1 cellular context compared by ENCODE assay signal in the genomic region with DNA sequence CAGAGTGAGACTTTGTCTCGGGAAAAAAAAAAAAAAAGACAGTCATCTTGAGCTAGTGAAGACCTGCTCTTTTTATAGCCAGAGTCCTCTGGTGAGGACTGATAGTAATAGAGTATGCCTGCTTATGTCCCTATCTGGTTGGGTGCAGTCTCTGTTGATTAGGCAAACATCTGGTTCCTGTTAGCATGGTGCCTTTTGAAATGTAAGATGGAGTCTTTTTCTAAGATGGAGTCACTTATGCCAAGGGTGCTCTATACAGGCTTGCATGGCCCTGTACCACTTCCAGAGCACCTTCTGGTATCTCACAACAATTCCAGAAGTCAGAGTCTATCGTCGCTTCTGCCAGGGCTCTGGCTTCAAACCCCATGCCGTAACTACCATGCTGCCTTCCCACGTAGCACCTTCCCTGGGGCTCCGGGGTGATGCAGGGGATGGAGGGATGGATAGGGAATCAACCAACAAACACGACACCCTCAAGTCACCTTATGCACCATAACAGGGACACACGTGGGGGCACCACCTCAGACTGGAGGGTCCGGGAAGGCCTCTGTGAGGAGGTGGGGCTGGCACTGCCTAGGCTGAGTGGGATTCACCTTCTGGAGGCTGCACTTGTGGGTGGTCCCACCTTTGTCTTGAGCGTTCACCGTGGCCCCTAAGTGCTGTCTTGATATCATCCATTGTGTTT.
TF ChIP-seq lines count a peak whose summit lies in the region.

No MANE protein-coding gene starts in this region.

TF ChIP-seq in K562, 482 proteins besides CTCF, POLR2A, EP300 and RAD21 (continued from another document and continues in another):
- TF ChIP-seq ZNF407 (IDR thresholded peaks at IDR 0.05; ENCODE audit: low read depth) (no peak), JUN (IDR thresholded peaks at IDR 0.05; ENCODE audit: borderline replicate concordance, low read depth, low read length) (no peak), JUN (CRISPR knock-in tag; IDR thresholded peaks at IDR 0.05; ENCODE audit: borderline replicate concordance) (no peak), KHSRP (IDR thresholded peaks at IDR 0.05) (no peak; the same call in 1 of the 2 replicates), CBX2 (IDR thresholded peaks at IDR 0.05; ENCODE audit: insufficient read depth, low read length, poor library complexity, severe bottlenecking) (no peak), MCM3 (IDR thresholded peaks at IDR 0.05) (no peak), EHMT2 (IDR thresholded peaks at IDR 0.05) (no peak), MCM5 (IDR thresholded peaks at IDR 0.05; ENCODE audit: low read depth) (no peak), ZC3H8 (IDR thresholded peaks at IDR 0.05) (no peak), ZNF76 (CRISPR knock-in tag; IDR thresholded peaks at IDR 0.05; ENCODE audit: borderline replicate concordance) (peak; percentile 96), ZNF263 (CRISPR knock-in tag; IDR thresholded peaks at IDR 0.05; ENCODE audit: borderline replicate concordance) (no peak; the same call in 1 of the 2 replicates), TAF15 (IDR thresholded peaks at IDR 0.05; ENCODE audit: low read depth, low read length) (no peak), MCM2 (IDR thresholded peaks at IDR 0.05; ENCODE audit: low read depth) (no peak), ID3 (CRISPR knock-in tag; IDR thresholded peaks at IDR 0.05) (peak; percentile 98), ID3 (tag; IDR thresholded peaks at IDR 0.05) (peak; percentile 100), TARDBP (IDR thresholded peaks at IDR 0.05) (no peak), KLF1 (tag; IDR thresholded peaks at IDR 0.05) (peak; percentile 90), SIN3A (IDR thresholded peaks at IDR 0.05; ENCODE audit: borderline replicate concordance in 2 of 2, control insufficient read depth in 1 of 2, low read depth in 2 of 2, low read length in 2 of 2) (no peak), ZZZ3 (IDR thresholded peaks at IDR 0.05) (no peak), MTF1 (CRISPR knock-in tag; IDR thresholded peaks at IDR 0.05; ENCODE audit: borderline replicate concordance) (peak; percentile 99), HSF4 (CRISPR knock-in tag; IDR thresholded peaks at IDR 0.05; ENCODE audit: borderline replicate concordance) (peak; percentile 100), RB1 (IDR thresholded peaks at IDR 0.05; ENCODE audit: low read depth) (no peak), HES1 (IDR thresholded peaks at IDR 0.05; ENCODE audit: low read depth) (no peak), BDP1 (IDR thresholded peaks at IDR 0.05; ENCODE audit: insufficient read depth, insufficient read length) (no peak), PRPF4 (IDR thresholded peaks at IDR 0.05; ENCODE audit: insufficient read depth, low read depth, low read length, poor library complexity, severe bottlenecking) (no peak), SPI1 (IDR thresholded peaks at IDR 0.05; ENCODE audit: borderline replicate concordance, low read depth, low read length) (no peak), ZNF431 (CRISPR knock-in tag; IDR thresholded peaks at IDR 0.05) (no peak), ZNF316 (IDR thresholded peaks at IDR 0.05) (0 out of 2 replicates have a peak, but pooled peaks have one; percentile 39), FOXJ2 (tag; IDR thresholded peaks at IDR 0.05) (no peak), NFXL1 (CRISPR knock-in tag; IDR thresholded peaks at IDR 0.05) (peak; percentile 97), PRMT5 (CRISPR knock-in tag; IDR thresholded peaks at IDR 0.05) (no peak), RCOR1 (IDR thresholded peaks at IDR 0.05; ENCODE audit: borderline replicate concordance in 1 of 2, low read depth in 2 of 2, low read length in 2 of 2) (no peak), ETV1 (tag; conservative IDR thresholded peaks at IDR 0.05; ENCODE audit: low read depth) (peak; percentile 95), L3MBTL2 (IDR thresholded peaks at IDR 0.05) (0 out of 2 replicates have a peak, but pooled peaks have one; percentile 7), CXXC5 (CRISPR knock-in tag; IDR thresholded peaks at IDR 0.05) (peak; percentile 98), POLR3A (IDR thresholded peaks at IDR 0.05; ENCODE audit: borderline replicate concordance, extremely low read depth, insufficient read depth, insufficient read length) (peak; percentile 7), MAFG (tag; conservative IDR thresholded peaks at IDR 0.05) (peak; percentile 91), ZNF12 (CRISPR knock-in tag; IDR thresholded peaks at IDR 0.05) (no peak), POLR2AphosphoS2 (IDR thresholded peaks at IDR 0.05; ENCODE audit: low read length) (no peak)
- TF ChIP-seq, protein P1, sequence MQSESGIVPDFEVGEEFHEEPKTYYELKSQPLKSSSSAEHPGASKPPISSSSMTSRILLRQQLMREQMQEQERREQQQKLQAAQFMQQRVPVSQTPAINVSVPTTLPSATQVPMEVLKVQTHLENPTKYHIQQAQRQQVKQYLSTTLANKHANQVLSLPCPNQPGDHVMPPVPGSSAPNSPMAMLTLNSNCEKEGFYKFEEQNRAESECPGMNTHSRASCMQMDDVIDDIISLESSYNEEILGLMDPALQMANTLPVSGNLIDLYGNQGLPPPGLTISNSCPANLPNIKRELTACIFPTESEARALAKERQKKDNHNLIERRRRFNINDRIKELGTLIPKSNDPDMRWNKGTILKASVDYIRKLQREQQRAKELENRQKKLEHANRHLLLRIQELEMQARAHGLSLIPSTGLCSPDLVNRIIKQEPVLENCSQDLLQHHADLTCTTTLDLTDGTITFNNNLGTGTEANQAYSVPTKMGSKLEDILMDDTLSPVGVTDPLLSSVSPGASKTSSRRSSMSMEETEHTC (IDR thresholded peaks at IDR 0.05): no peak
- TF ChIP-seq, protein P2, sequence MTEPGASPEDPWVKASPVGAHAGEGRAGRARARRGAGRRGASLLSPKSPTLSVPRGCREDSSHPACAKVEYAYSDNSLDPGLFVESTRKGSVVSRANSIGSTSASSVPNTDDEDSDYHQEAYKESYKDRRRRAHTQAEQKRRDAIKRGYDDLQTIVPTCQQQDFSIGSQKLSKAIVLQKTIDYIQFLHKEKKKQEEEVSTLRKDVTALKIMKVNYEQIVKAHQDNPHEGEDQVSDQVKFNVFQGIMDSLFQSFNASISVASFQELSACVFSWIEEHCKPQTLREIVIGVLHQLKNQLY (CRISPR knock-in tag; conservative IDR thresholded peaks at IDR 0.05): no peak
- TF ChIP-seq, protein P3, sequence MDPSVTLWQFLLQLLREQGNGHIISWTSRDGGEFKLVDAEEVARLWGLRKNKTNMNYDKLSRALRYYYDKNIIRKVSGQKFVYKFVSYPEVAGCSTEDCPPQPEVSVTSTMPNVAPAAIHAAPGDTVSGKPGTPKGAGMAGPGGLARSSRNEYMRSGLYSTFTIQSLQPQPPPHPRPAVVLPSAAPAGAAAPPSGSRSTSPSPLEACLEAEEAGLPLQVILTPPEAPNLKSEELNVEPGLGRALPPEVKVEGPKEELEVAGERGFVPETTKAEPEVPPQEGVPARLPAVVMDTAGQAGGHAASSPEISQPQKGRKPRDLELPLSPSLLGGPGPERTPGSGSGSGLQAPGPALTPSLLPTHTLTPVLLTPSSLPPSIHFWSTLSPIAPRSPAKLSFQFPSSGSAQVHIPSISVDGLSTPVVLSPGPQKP (CRISPR knock-in tag; IDR thresholded peaks at IDR 0.05): no peak
- TF ChIP-seq, protein P4, sequence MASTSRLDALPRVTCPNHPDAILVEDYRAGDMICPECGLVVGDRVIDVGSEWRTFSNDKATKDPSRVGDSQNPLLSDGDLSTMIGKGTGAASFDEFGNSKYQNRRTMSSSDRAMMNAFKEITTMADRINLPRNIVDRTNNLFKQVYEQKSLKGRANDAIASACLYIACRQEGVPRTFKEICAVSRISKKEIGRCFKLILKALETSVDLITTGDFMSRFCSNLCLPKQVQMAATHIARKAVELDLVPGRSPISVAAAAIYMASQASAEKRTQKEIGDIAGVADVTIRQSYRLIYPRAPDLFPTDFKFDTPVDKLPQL (IDR thresholded peaks at IDR 0.05; ENCODE audit: extremely low read depth, insufficient read length): no peak
- TF ChIP-seq, protein P5, sequence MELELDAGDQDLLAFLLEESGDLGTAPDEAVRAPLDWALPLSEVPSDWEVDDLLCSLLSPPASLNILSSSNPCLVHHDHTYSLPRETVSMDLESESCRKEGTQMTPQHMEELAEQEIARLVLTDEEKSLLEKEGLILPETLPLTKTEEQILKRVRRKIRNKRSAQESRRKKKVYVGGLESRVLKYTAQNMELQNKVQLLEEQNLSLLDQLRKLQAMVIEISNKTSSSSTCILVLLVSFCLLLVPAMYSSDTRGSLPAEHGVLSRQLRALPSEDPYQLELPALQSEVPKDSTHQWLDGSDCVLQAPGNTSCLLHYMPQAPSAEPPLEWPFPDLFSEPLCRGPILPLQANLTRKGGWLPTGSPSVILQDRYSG (tag; conservative IDR thresholded peaks at IDR 0.05; ENCODE audit: low read depth): peak; percentile 100
- TF ChIP-seq, protein P6, sequence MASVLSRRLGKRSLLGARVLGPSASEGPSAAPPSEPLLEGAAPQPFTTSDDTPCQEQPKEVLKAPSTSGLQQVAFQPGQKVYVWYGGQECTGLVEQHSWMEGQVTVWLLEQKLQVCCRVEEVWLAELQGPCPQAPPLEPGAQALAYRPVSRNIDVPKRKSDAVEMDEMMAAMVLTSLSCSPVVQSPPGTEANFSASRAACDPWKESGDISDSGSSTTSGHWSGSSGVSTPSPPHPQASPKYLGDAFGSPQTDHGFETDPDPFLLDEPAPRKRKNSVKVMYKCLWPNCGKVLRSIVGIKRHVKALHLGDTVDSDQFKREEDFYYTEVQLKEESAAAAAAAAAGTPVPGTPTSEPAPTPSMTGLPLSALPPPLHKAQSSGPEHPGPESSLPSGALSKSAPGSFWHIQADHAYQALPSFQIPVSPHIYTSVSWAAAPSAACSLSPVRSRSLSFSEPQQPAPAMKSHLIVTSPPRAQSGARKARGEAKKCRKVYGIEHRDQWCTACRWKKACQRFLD (CRISPR knock-in tag; IDR thresholded peaks at IDR 0.05): peak; percentile 100
